7 cellular contexts compared by ENCODE assay signal in genomic region chr2:86068098-86069047, GRCh38. TPM values are rescaled to one million over a fixed set of nuclear protein-coding genes. Genes with fewer than 3 reads are reported as not detected.
DNase-seq lines count a peak whose midpoint lies in the region; ATAC-seq and TF ChIP-seq lines count a peak whose summit lies in the region.

No MANE protein-coding gene starts in this region.

- no peak overlapping the region for H3T11ph ChIP-seq in H9 (ENCODE audit: low read length)

- no peak for ATAC-seq in HG03469 (IDR thresholded peaks at IDR 0.05; ENCODE audit: unreplicated experiment)

- H3K4me3 Mint-ChIP-seq in H9 = no peak overlapping the region
- peak overlapping the region; percentile 33 for H3K4me3 Mint-ChIP-seq in activated naive CD8-positive, alpha-beta T cell

- no peak overlapping the region for H2BK120ac ChIP-seq in H9 (ENCODE audit: low read depth, low read length, poor library complexity, severe bottlenecking)

- H3K9ac ChIP-seq in H9 (ENCODE audit: extremely low read depth, insufficient read length, low read length) = no peak overlapping the region

- H3K18ac ChIP-seq in H9 (ENCODE audit: insufficient read length, low read depth, low read length) = no peak overlapping the region

- no peak overlapping the region for H3K4ac ChIP-seq in H9 (ENCODE audit: low read depth, low read length)

- no peaks in the 10 kb centered on the region for H3K9me3 ChIP-seq in H9 (ENCODE audit: control insufficient read depth, low read depth, low read length)

- no peak overlapping the region for H3K56ac ChIP-seq in H9 (ENCODE audit: insufficient read length, low read depth, low read length)

- H3K9me3 Mint-ChIP-seq in H9 = peaks cover 0 to 3% of the 10 kb centered on the region in 2 experiments; a peak in 1 of 5 replicates
- H3K9me3 Mint-ChIP-seq in activated naive CD8-positive, alpha-beta T cell (ENCODE audit: low read depth) = peaks cover 3% of the 10 kb centered on the region

- no peak overlapping the region for H2BK12ac ChIP-seq in H9 (ENCODE audit: insufficient read length, low read depth, low read length)

- H4K8ac ChIP-seq in H9 (replicated peaks; ENCODE audit: insufficient read length, low read depth, low read length) = no peak overlapping the region

- no peak for TF ChIP-seq CTCF in H9 (conservative IDR thresholded peaks at IDR 0.05)

- no peaks in the 10 kb centered on the region for H3K4me1 Mint-ChIP-seq in H9
- peaks cover 20% of the 10 kb centered on the region for H3K4me1 Mint-ChIP-seq in activated naive CD8-positive, alpha-beta T cell (ENCODE audit: low read depth)

- no CpG with 5 or more reads among the region's 13 CpGs for WGBS in H9 (ENCODE audit: extremely low coverage, insufficient read length, low lambda C conversion rate)

- no peak overlapping the region for H2BK5ac ChIP-seq in H9 (ENCODE audit: insufficient read length, low read length)

- H3K23me2 ChIP-seq in H9 (ENCODE audit: insufficient read length, low read depth, low read length, poor library complexity, severe bottlenecking) = no peaks in the 10 kb centered on the region

- no peak overlapping the region for H2AK5ac ChIP-seq in H9 (ENCODE audit: insufficient read length, low read length)

- no peaks in the 10 kb centered on the region for H4K20me1 ChIP-seq in H9 (ENCODE audit: control insufficient read depth, insufficient read depth, insufficient read length)

- H3K23ac ChIP-seq in H9 (ENCODE audit: insufficient read length, low read depth, low read length) = no peak overlapping the region

- H3K27ac ChIP-seq in H9 (ENCODE audit: insufficient read length, low read depth, low read length) = no peak overlapping the region

- H2BK15ac ChIP-seq in H9 (ENCODE audit: low read depth, low read length) = no peak overlapping the region

- H3K79me1 ChIP-seq in H9 (ENCODE audit: insufficient read depth, low read depth, low read length, poor library complexity, severe bottlenecking) = no peaks in the 10 kb centered on the region

- no peak overlapping the region for H3K4me2 ChIP-seq in H9 (ENCODE audit: insufficient read depth, insufficient read length, low read length)

- H3K27me3 Mint-ChIP-seq in H9 (ENCODE audit: low read depth) = no peaks in the 10 kb centered on the region
- H3K27me3 Mint-ChIP-seq in activated naive CD8-positive, alpha-beta T cell = no peaks in the 10 kb centered on the region

- H3K27me3 ChIP-seq in H9 (ENCODE audit: insufficient read depth, low read length) = no peaks in the 10 kb centered on the region

- H2AFZ ChIP-seq in H9 (ENCODE audit: low read length) = no peak overlapping the region

- no peak overlapping the region for H3K14ac ChIP-seq in H9 (ENCODE audit: insufficient read depth, low read length)

- no peak overlapping the region for H4K5ac ChIP-seq in H9 (ENCODE audit: insufficient read length, low read depth, low read length)

- H2BK20ac ChIP-seq in H9 (ENCODE audit: low read depth, low read length, poor library complexity, severe bottlenecking) = no peak overlapping the region

- peak; percentile 18 for DNase-seq in H9
- DNase-seq in NCI-H69 (lab: John Stamatoyannopoulos, UW) = peak; percentile 72
- peak; percentile 12 for DNase-seq in stimulated activated CD8-positive, alpha-beta memory T cell treated with anti-CD3 and anti-CD28 coated beads, Interleukin-12 subunit alpha, Interleukin-12 subunit beta, amount 100 ng/mL, for 4 hours (ENCODE audit: low read depth)
- no peak for DNase-seq in NCI-H1436 (lab: John Stamatoyannopoulos, UW)
- no peak for DNase-seq in NCI-H748 treated with DMSO at 0.1 percent for 48 hours (lab: John Stamatoyannopoulos, UW)

- H3K27ac Mint-ChIP-seq in H9 = peak overlapping the region in 1 of 3 experiments; percentile 66; a peak in 2 of 7 replicates
- no peak overlapping the region for H3K27ac Mint-ChIP-seq in activated naive CD8-positive, alpha-beta T cell

- H3K4me1 ChIP-seq in H9 (ENCODE audit: insufficient read depth, low read length) = no peaks in the 10 kb centered on the region

- no peaks in the 10 kb centered on the region for H3K79me2 ChIP-seq in H9 (ENCODE audit: insufficient read depth, low read length)

- no peak overlapping the region for H4K91ac ChIP-seq in H9 (ENCODE audit: insufficient read length, low read depth, low read length)

- peaks cover 59 to 92% (median 83%) of the 10 kb centered on the region in 3 experiments; a peak in 6 of 7 replicates for H3K36me3 Mint-ChIP-seq in H9 (ENCODE audit: insufficient read depth in 1 of 3, low read depth in 3 of 3)
- H3K36me3 Mint-ChIP-seq in activated naive CD8-positive, alpha-beta T cell = peaks cover 48% of the 10 kb centered on the region

RNA-seq across cellular contexts. Expression of gene POLR1A, which starts 37.3 kb away (rescaled TPM):
- total RNA-seq in H9 (2021) = 54.6 and 62.7 TPM in 2 replicates

RNA-seq across cellular contexts. Expression of gene PTCD3, which starts 37.7 kb away (rescaled TPM):
- total RNA-seq in H9 (2021) = 161 and 180 TPM in 2 replicates

Comparison
In these comparisons a context has a peak if more than half of its experiments do, and no peak if none do; other contexts are left out.
1. DNase-seq: peak in H9 (single experiment), NCI-H69 (single experiment) and stimulated activated CD8-positive, alpha-beta memory T cell treated with anti-CD3 and anti-CD28 coated beads, Interleukin-12 subunit alpha, Interleukin-12 subunit beta, amount 100 ng/mL, for 4 hours (single experiment); none in NCI-H1436 (single experiment) and NCI-H748 treated with DMSO at 0.1 percent for 48 hours (single experiment).